ENCODE assay signal across 11 cellular contexts in genomic region chr16:80197790-80198201, GRCh38.
DNase-seq lines count a peak whose midpoint lies in the region; ATAC-seq and TF ChIP-seq lines count a peak whose summit lies in the region.
"Had no signal": no experiment of that assay in that cellular context is flagged by ENCODE, and none has a peak within 500 bp of the region (broad histone marks: within the 10 kb centered on the region; RNA-seq: fewer than 3 reads in every experiment).

No MANE protein-coding gene starts in this region.

- no peak for TF ChIP-seq RAD21 in SK-N-SH (IDR thresholded peaks at IDR 0.05; ENCODE audit: low read length)

- H3K27ac Mint-ChIP-seq in endodermal cell: no peak overlapping the region

- H3K4me3 ChIP-seq in SK-N-SH (ENCODE audit: low read depth in 2 of 2, low read length in 1 of 2): no peak overlapping the region
- no peak overlapping the region for H3K4me3 ChIP-seq in endodermal cell (ENCODE audit: low read length)

- TF ChIP-seq EP300 in SK-N-SH (IDR thresholded peaks at IDR 0.05; ENCODE audit: borderline replicate concordance in 1 of 2, low read depth in 1 of 2, low read length in 1 of 2): no peak

- peaks cover 31% of the 10 kb centered on the region for H3K4me1 Mint-ChIP-seq in endodermal cell

- no peak for TF ChIP-seq CTCF in SK-N-SH (IDR thresholded peaks at IDR 0.05)
- TF ChIP-seq CTCF in endodermal cell (conservative IDR thresholded peaks at IDR 0.05): no peak

- no peak overlapping the region for H3K9ac ChIP-seq in SK-N-SH
- H3K9ac ChIP-seq in endodermal cell (ENCODE audit: extremely low read depth, low read length, poor library complexity, severe bottlenecking): no peak overlapping the region

- DNase-seq in SK-N-SH (no peak), LoVo (ENCODE audit: low spot score) (peak; percentile 20), endodermal cell (no peak), pulmonary artery endothelial cell (ENCODE audit: low read depth, low spot score) (peak; percentile 67)
- DNase-seq: activated naive CD4-positive, alpha-beta T cell treated with Interleukin-2 at 50 U/mL for 16 hours; glutamatergic neuron; NCI-H2171 treated with DMSO at 0.1 percent for 48 hours had no signal

- no peak overlapping the region for H3K27ac ChIP-seq in SK-N-SH (ENCODE audit: low read depth in 2 of 2, low read length in 1 of 2)
- peak overlapping the region; percentile 47 for H3K27ac ChIP-seq in endodermal cell (ENCODE audit: low read depth, low read length)

- H3K9me3 ChIP-seq in SK-N-SH: no peaks in the 10 kb centered on the region
- no peaks in the 10 kb centered on the region for H3K9me3 ChIP-seq in endodermal cell (ENCODE audit: control insufficient read depth, low read length)

- no peaks in the 10 kb centered on the region for H3K79me2 ChIP-seq in SK-N-SH (ENCODE audit: insufficient read depth)

- H3K4me1 ChIP-seq in SK-N-SH (ENCODE audit: control insufficient read depth in 1 of 2, insufficient read depth in 2 of 2, low read depth in 1 of 2, low read length in 1 of 2) (no peaks in the 10 kb centered on the region), endodermal cell (ENCODE audit: control insufficient read depth, insufficient read depth, low read length) (peaks cover 12% of the 10 kb centered on the region)

- peaks cover 45% of the 10 kb centered on the region for H3K27me3 Mint-ChIP-seq in endodermal cell (ENCODE audit: insufficient read depth)

- WGBS in SK-N-SH (ENCODE audit: low lambda C conversion rate): 18% methylated on average over 4 of the region's 4 CpGs
- 65 to 67% methylated on average over 3 to 4 of the region's 4 CpGs for WGBS in endodermal cell (ENCODE audit: insufficient coverage in 1 of 2, insufficient read length in 1 of 2), 2 experiments

- no peaks in the 10 kb centered on the region for H3F3A ChIP-seq in SK-N-SH (replicated peaks; ENCODE audit: insufficient read depth)

- H2AFZ ChIP-seq in SK-N-SH (ENCODE audit: low read depth): no peak overlapping the region

- H3K36me3 ChIP-seq in SK-N-SH (replicated peaks in 1 of 2; ENCODE audit: control insufficient read depth in 1 of 2, insufficient read depth in 2 of 2, low read length in 1 of 2) (no peaks in the 10 kb centered on the region), endodermal cell (ENCODE audit: control insufficient read depth, insufficient read depth, low read length) (no peaks in the 10 kb centered on the region)

- H3K9me2 ChIP-seq in SK-N-SH: no peaks in the 10 kb centered on the region

- H3K27me3 ChIP-seq in SK-N-SH (ENCODE audit: insufficient read depth) (no peaks in the 10 kb centered on the region), endodermal cell (ENCODE audit: control insufficient read depth, insufficient read depth, low read length, poor library complexity, severe bottlenecking) (peaks cover 8% of the 10 kb centered on the region)

- no peaks in the 10 kb centered on the region for H3K36me3 Mint-ChIP-seq in endodermal cell (ENCODE audit: low read depth)

- H3K4me2 ChIP-seq in SK-N-SH: no peak overlapping the region

- no peaks in the 10 kb centered on the region for H3K9me3 Mint-ChIP-seq in endodermal cell

- no peak for ATAC-seq in SK-N-SH treated with all-trans-retinoic acid at 6 μM for 48 hours
- ATAC-seq in HG02571 (IDR thresholded peaks at IDR 0.05; ENCODE audit: unreplicated experiment): no peak
- ATAC-seq in GM18520 (IDR thresholded peaks at IDR 0.05; ENCODE audit: unreplicated experiment): no peak
- no peak for ATAC-seq in HG03095 (IDR thresholded peaks at IDR 0.05; ENCODE audit: unreplicated experiment)

- H3K4me3 Mint-ChIP-seq in endodermal cell: no peak overlapping the region

- POLR2A ChIA-PET in SK-N-SH (lab: Yijun Ruan, JAX): no interaction called here

- CTCF ChIA-PET in SK-N-SH (lab: Yijun Ruan, JAX): interaction anchor here (1.9 kb wide), 1 partner anchor 18 kb away, joined by 6 read pairs; no protein-coding TSS in a partner anchor

- no peaks in the 10 kb centered on the region for H4K20me1 ChIP-seq in SK-N-SH (ENCODE audit: insufficient read depth)

TF ChIP-seq in SK-N-SH treated with all-trans-retinoic acid at 6 μM for 48 hours, 23 proteins besides CTCF, POLR2A, EP300 and RAD21 (continues in another document):
- no peak for TF ChIP-seq CSRNP3 (CRISPR knock-in tag; IDR thresholded peaks at IDR 0.05)
- TF ChIP-seq TSHZ2 (CRISPR knock-in tag; IDR thresholded peaks at IDR 0.05): no peak

TF ChIP-seq in SK-N-SH, 30 proteins besides CTCF, POLR2A, EP300 and RAD21:
- TF ChIP-seq YY1 (IDR thresholded peaks at IDR 0.05; ENCODE audit: low read depth): no peak
- TF ChIP-seq PBX3 (IDR thresholded peaks at IDR 0.05): no peak
- no peak for TF ChIP-seq TCF12 (IDR thresholded peaks at IDR 0.05)
- no peak for TF ChIP-seq TEAD4 (IDR thresholded peaks at IDR 0.05; ENCODE audit: borderline replicate concordance, insufficient read depth)
- TF ChIP-seq NRF1 (IDR thresholded peaks at IDR 0.05; ENCODE audit: low read depth, low read length): no peak
- TF ChIP-seq NFIC (IDR thresholded peaks at IDR 0.05; ENCODE audit: borderline replicate concordance): no peak
- no peak for TF ChIP-seq ELF1 (IDR thresholded peaks at IDR 0.05)
- TF ChIP-seq RFX5 (IDR thresholded peaks at IDR 0.05; ENCODE audit: low read length): no peak
- TF ChIP-seq SMC3 (IDR thresholded peaks at IDR 0.05; ENCODE audit: low read depth, low read length): no peak
- TF ChIP-seq RCOR1 (IDR thresholded peaks at IDR 0.05; ENCODE audit: low read length): no peak
- no peak for TF ChIP-seq SIN3A (IDR thresholded peaks at IDR 0.05; ENCODE audit: borderline replicate concordance, low read depth, low read length)
- TF ChIP-seq GATA2 (CRISPR knock-in tag; IDR thresholded peaks at IDR 0.05): no peak
- no peak for TF ChIP-seq GABPA (IDR thresholded peaks at IDR 0.05; ENCODE audit: low read depth)
- no peak for TF ChIP-seq MAX (IDR thresholded peaks at IDR 0.05; ENCODE audit: low read depth)
- no peak for TF ChIP-seq MEF2A (IDR thresholded peaks at IDR 0.05; ENCODE audit: borderline replicate concordance, low read depth)
- TF ChIP-seq USF2 (IDR thresholded peaks at IDR 0.05; ENCODE audit: borderline replicate concordance, low read depth, low read length): no peak
- no peak for TF ChIP-seq FOXJ3 (CRISPR knock-in tag; IDR thresholded peaks at IDR 0.05)
- no peak for TF ChIP-seq MXI1 (IDR thresholded peaks at IDR 0.05; ENCODE audit: low read depth, low read length)
- TF ChIP-seq ZBTB33 (IDR thresholded peaks at IDR 0.05; ENCODE audit: borderline replicate concordance, low read depth): no peak
- no peak for TF ChIP-seq TAF1 (IDR thresholded peaks at IDR 0.05; ENCODE audit: borderline replicate concordance, low read depth, low read length)

Comparison
In these comparisons a context has a peak if more than half of its experiments do, and no peak if none do; other contexts are left out.
1. DNase-seq: peak in LoVo (single experiment) and pulmonary artery endothelial cell (single experiment); none in SK-N-SH (single experiment) and endodermal cell (single experiment).